Comparison of ENCODE assay signal across 8 cellular contexts in the genomic region with DNA sequence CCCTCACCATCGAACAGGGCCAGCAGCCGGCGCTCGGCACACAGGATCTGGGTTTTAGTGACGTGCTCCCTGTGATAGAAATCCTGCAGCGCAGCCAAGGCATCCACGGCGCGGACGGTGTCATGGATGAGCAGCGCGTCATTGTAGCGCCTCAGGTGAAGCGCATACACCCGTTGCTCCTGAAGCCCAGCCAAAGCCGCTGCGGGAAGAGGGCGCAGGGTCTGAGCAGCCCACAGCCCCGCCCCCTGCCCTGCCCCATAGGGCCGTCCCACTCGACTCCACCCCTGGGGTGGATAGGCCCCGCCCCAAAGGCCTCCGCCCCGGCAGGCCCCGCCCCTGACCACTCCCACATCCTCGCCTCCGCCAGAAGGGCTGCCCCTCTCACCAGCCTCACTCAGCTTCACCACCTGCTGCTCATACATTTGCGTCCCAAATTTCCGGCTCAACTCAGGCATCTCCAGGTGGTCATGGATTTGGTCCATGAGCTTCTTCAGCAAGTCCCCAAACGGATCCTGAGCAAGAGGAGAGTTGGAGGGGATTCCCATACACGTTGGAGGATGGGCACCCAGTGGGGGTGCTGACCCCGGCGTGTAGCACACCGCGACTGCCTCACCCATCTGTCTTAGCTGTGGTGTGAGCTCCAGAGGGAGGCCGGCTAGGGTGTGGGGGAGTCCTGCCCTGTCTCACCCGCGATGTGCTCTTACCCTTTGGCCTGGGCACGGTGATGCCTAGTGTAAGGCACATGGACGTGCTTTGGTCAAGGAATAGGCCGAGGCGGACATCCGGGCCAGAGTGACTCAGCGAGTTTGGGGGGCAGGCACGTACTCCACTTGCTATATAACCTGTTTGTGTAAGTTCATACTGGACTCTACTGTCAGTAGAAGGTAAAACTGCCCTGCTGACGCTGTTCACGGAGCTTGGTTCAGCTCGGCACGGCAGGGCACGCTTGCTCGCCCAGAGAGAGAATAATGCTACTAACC. TPM values are rescaled to one million over a fixed set of nuclear protein-coding genes. Genes with fewer than 3 reads are reported as not detected.
A peak's percentile ranks its signal among the peaks of the same experiment; 100 is the strongest.
DNase-seq lines count a peak whose midpoint lies in the region; ATAC-seq, FAIRE-seq and TF ChIP-seq lines count a peak whose summit lies in the region.

No MANE protein-coding gene starts in this region.

- peaks cover 14% of the 10 kb centered on the region for H3K4me1 ChIP-seq in GM23338 (ENCODE audit: insufficient read depth)

- no peaks in the 10 kb centered on the region for H4K20me1 ChIP-seq in GM23338 (replicated peaks; ENCODE audit: insufficient read depth)

- peak overlapping the region; percentile 78 for H3K4me3 Mint-ChIP-seq in GM23338

- peak overlapping the region; percentile 66 for H3K4me3 ChIP-seq in GM23338

- H3K36me3 ChIP-seq in GM23338 (ENCODE audit: insufficient read depth), result no peaks in the 10 kb centered on the region; the same call in 1 of the 2 replicates

- peak overlapping the region; percentile 85 for H3K4me2 ChIP-seq in GM23338

- peaks cover 28% of the 10 kb centered on the region for H3K27me3 Mint-ChIP-seq in GM23338 (ENCODE audit: insufficient read depth, low read depth, poor library complexity)

- TF ChIP-seq CTCF in D721Med (IDR thresholded peaks at IDR 0.05; ENCODE audit: insufficient read depth, missing control alignments) (no peak), GM23338 (conservative IDR thresholded peaks at IDR 0.05; ENCODE audit: low read depth in 2 of 2) (no peak), omental fat pad (IDR thresholded peaks at IDR 0.05) (no peak)

- H3K79me2 ChIP-seq in GM23338 (replicated peaks; ENCODE audit: insufficient read depth), result no peaks in the 10 kb centered on the region

- H3K9me3 Mint-ChIP-seq in GM23338, result no peaks in the 10 kb centered on the region; the same call in 2 of the 3 replicates

- no peak for FAIRE-seq in D721Med (lab: Jason Lieb, UNC)

- DNase-seq in D721Med (ENCODE audit: insufficient read length, low spot score) (peak; percentile 100), GM23338 (ENCODE audit: low spot score) (peak; percentile 97), NCI-H1092 treated with DMSO at 0.1 percent for 48 hours (lab: John Stamatoyannopoulos, UW) (peak; percentile 84), T-helper 22 cell (ENCODE audit: low read depth) (peak; percentile 77), anterior cingulate cortex (lab: John Stamatoyannopoulos, UW) (peak in 47 of 58 donors; percentile 12 to 86 (median 53)), iris pigment epithelial cell (ENCODE audit: low read depth) (peak; percentile 57), omental fat pad (ENCODE audit: low spot score) (no peak)
- DNase-seq in stimulated activated CD4-positive, alpha-beta T cell treated with anti-CD3 and anti-CD28 coated beads, Interleukin-1b, Interleukin-23, amount 100 ng/mL, for 24 hours (ENCODE audit: low read depth in 4 of 4, low spot score in 1 of 4), result peak; percentile 82 to 95 (median 88)

- peak overlapping the region; percentile 91 for H2AFZ ChIP-seq in GM23338

- H3K27ac ChIP-seq in GM23338 (ENCODE audit: low read depth), result peak overlapping the region; percentile 69; the same call in 1 of the 2 replicates

- no peaks in the 10 kb centered on the region for H3K27me3 ChIP-seq in GM23338 (ENCODE audit: insufficient read depth)

- peak overlapping the region; percentile 86 for H3K27ac Mint-ChIP-seq in GM23338

- ATAC-seq in GM23338 (peak; percentile 93), omental fat pad (ENCODE audit: low FRiP score) (no peak)

- no peaks in the 10 kb centered on the region; the same call in 2 of the 3 replicates for H3K36me3 Mint-ChIP-seq in GM23338 (ENCODE audit: low read depth)

- H3F3A ChIP-seq in GM23338 (replicated peaks; ENCODE audit: low read depth), result 0 out of 2 replicates have a peak, but pooled peaks cover 7% of the 10 kb centered on the region

- H3K9me2 ChIP-seq in GM23338 (ENCODE audit: insufficient read depth), result no peaks in the 10 kb centered on the region

- peaks cover 29% of the 10 kb centered on the region for H3K4me1 Mint-ChIP-seq in GM23338

TF ChIP-seq in GM23338, 12 proteins besides CTCF, POLR2A, EP300 and RAD21 (continues in another document):
- TF ChIP-seq ZNF114 (CRISPR knock-in tag; IDR thresholded peaks at IDR 0.05) (no peak), POLR2AphosphoS5 (IDR thresholded peaks at IDR 0.05; ENCODE audit: low read depth) (peak; percentile 81), EZH2phosphoT487 (IDR thresholded peaks at IDR 0.05; ENCODE audit: unreplicated experiment) (no peak), JUNB (IDR thresholded peaks at IDR 0.05; ENCODE audit: unreplicated experiment) (no peak)
- TF ChIP-seq, protein P1, sequence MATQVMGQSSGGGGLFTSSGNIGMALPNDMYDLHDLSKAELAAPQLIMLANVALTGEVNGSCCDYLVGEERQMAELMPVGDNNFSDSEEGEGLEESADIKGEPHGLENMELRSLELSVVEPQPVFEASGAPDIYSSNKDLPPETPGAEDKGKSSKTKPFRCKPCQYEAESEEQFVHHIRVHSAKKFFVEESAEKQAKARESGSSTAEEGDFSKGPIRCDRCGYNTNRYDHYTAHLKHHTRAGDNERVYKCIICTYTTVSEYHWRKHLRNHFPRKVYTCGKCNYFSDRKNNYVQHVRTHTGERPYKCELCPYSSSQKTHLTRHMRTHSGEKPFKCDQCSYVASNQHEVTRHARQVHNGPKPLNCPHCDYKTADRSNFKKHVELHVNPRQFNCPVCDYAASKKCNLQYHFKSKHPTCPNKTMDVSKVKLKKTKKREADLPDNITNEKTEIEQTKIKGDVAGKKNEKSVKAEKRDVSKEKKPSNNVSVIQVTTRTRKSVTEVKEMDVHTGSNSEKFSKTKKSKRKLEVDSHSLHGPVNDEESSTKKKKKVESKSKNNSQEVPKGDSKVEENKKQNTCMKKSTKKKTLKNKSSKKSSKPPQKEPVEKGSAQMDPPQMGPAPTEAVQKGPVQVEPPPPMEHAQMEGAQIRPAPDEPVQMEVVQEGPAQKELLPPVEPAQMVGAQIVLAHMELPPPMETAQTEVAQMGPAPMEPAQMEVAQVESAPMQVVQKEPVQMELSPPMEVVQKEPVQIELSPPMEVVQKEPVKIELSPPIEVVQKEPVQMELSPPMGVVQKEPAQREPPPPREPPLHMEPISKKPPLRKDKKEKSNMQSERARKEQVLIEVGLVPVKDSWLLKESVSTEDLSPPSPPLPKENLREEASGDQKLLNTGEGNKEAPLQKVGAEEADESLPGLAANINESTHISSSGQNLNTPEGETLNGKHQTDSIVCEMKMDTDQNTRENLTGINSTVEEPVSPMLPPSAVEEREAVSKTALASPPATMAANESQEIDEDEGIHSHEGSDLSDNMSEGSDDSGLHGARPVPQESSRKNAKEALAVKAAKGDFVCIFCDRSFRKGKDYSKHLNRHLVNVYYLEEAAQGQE (IDR thresholded peaks at IDR 0.05; ENCODE audit: unreplicated experiment), result no peak

RNA-seq across cellular contexts. Expression of gene DHX58, which starts 4.6 kb away (rescaled TPM):
- 4.1 and 10.5 TPM in 2 replicates for total RNA-seq in GM23338 (2014; rRNA removed; shearing (Covaris generic))
- 5.4 and 6.6 TPM in 2 replicates for polyA plus RNA-seq in GM23338 (2016; fragmentation: Nextera tagmentation; extraction: Ambion mirVana)
- 10 to 100 TPM in 2 of 4 donors, 1 to 10 TPM in 2; 7.8 to 21.8 (median 10.2) TPM for total RNA-seq in omental fat pad

RNA-seq across cellular contexts. Expression of gene ZNF385C, which starts 9.6 kb away (rescaled TPM):
- total RNA-seq in GM23338 (2014; rRNA removed; shearing (Covaris generic)), result 1.9 and 4.6 TPM in 2 replicates
- polyA plus RNA-seq in GM23338 (2016; fragmentation: Nextera tagmentation; extraction: Ambion mirVana), result 2.5 and 3.1 TPM in 2 replicates
- total RNA-seq in omental fat pad, result not detected

RNA-seq across cellular contexts. Expression of gene KAT2A, which starts 13.3 kb away (rescaled TPM):
- total RNA-seq in GM23338 (2014; rRNA removed; shearing (Covaris generic)), result 25.2 and 44.5 TPM in 2 replicates
- polyA plus RNA-seq in GM23338 (2016; fragmentation: Nextera tagmentation; extraction: Ambion mirVana), result 13.9 and 16.4 TPM in 2 replicates
- total RNA-seq in omental fat pad, result 10 to 100 TPM; 30.2 to 68.7 (median 33.9) TPM

RNA-seq across cellular contexts. Expression of gene HSPB9, which starts 14.7 kb away (rescaled TPM):
- total RNA-seq in GM23338 (2014; rRNA removed; shearing (Covaris generic)), result 0.52 TPM in 1 of 2 replicates, not detected in the other
- 0.26 and 0.31 TPM in 2 replicates for polyA plus RNA-seq in GM23338 (2016; fragmentation: Nextera tagmentation; extraction: Ambion mirVana)
- under 1 TPM in 1 of 4 donors, not detected in 3; 0.25 TPM for total RNA-seq in omental fat pad

RNA-seq across cellular contexts. Expression of gene RAB5C, which starts 46.9 kb away (rescaled TPM):
- total RNA-seq in GM23338 (2014; rRNA removed; shearing (Covaris generic)), result 53.2 and 64.2 TPM in 2 replicates
- 23.9 and 28.2 TPM in 2 replicates for polyA plus RNA-seq in GM23338 (2016; fragmentation: Nextera tagmentation; extraction: Ambion mirVana)
- 100 to 1,000 TPM; 122 to 178 (median 158) TPM for total RNA-seq in omental fat pad
